Comparison of ENCODE assay signal across 8 cellular contexts in the genomic region with DNA sequence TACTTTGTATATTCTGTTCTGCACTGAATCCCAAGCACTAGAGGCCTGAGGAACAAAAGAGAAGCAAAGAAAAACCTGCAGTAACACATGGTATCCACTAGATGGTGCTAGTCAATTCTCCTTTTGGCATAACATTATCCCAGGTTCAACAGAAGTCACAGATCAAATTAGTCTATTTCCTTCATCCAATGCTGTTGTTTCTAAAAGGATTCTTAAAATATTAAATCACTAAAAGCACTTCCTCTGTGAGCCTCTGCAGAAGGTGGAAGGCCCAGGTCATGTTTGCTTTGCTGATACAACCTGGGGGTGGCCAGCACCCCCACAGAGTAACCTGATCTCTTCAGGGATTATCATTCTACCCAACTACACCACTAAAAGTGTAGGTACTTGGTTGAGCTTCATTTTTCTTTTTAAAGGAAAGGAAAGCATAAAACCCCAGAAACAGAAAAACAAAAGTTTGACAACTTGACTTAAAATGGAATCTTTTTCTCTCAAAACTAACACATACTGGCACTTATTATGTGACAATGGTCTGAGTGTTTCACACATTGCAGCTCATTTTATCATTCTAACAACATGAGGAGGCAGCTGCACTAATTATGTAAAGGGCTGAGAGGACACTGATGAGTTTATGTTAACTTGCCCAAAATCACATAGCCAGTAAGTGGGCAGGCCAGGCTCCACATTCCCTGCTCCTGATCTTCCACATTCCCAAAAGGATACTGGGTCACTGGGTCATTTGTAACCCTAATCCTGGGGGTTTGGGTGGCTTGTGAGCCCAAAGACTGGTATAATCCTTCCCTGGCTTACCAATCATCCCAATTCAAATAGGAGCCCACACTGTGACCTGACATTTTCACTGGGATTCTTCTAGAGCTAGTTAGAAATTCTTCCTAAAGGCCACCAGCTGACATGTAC.
A peak's percentile ranks its signal among the peaks of the same experiment; 100 is the strongest.
DNase-seq lines count a peak whose midpoint lies in the region; ATAC-seq and TF ChIP-seq lines count a peak whose summit lies in the region.

No MANE protein-coding gene starts in this region.

- ATAC-seq in HG03342 (IDR thresholded peaks at IDR 0.05; ENCODE audit: unreplicated experiment) (peak; percentile 54), GM18873 (IDR thresholded peaks at IDR 0.05; ENCODE audit: low FRiP score, unreplicated experiment) (no peak)

- no peak for TF ChIP-seq POLR2A in suprapubic skin (IDR thresholded peaks at IDR 0.05)

- H3K4me1 ChIP-seq in suprapubic skin = peaks cover 6% of the 10 kb centered on the region

- no peak overlapping the region for H3K4me3 ChIP-seq in suprapubic skin

- no peak for DNase-seq in activated T-cell treated with anti-CD3 and anti-CD28 coated beads, Interleukin-2, amount 50 U/mL, for 24 hours
- DNase-seq in activated T-cell treated with anti-CD3 and anti-CD28 coated beads, Interleukin-2, amount 50 U/mL, for 48 hours = no peak
- peak; percentile 46 for DNase-seq in NOMO-1 treated with DMSO at 0.1 percent for 48 hours (lab: John Stamatoyannopoulos, UW; ENCODE audit: unreplicated experiment)
- peak; percentile 65 for DNase-seq in cerebellar cortex (ENCODE audit: low spot score)
- peak; percentile 62 for DNase-seq in kidney tubule cell (ENCODE audit: low spot score)
- DNase-seq in suprapubic skin (ENCODE audit: low spot score in 2 of 2) = no peak

- H3K27ac ChIP-seq in suprapubic skin = no peak overlapping the region

- H3K9me3 ChIP-seq in suprapubic skin = no peaks in the 10 kb centered on the region

- no peaks in the 10 kb centered on the region for H3K27me3 ChIP-seq in suprapubic skin

- peaks cover 27% of the 10 kb centered on the region for H3K4me1 Mint-ChIP-seq in activated T-cell treated with anti-CD3 and anti-CD28 coated beads, Interleukin-2, amount 50 U/mL, for 24 hours (ENCODE audit: low read depth)

- TF ChIP-seq EP300 in suprapubic skin (IDR thresholded peaks at IDR 0.05) = no peak

- peak; percentile 50 to 82 for TF ChIP-seq CTCF in suprapubic skin (IDR thresholded peaks at IDR 0.05)

- peaks cover 92% of the 10 kb centered on the region for H3K36me3 Mint-ChIP-seq in activated T-cell treated with anti-CD3 and anti-CD28 coated beads, Interleukin-2, amount 50 U/mL, for 24 hours (ENCODE audit: low read depth)

- H3K36me3 ChIP-seq in suprapubic skin = peaks cover 86% of the 10 kb centered on the region

- peak overlapping the region; percentile 38 for H3K27ac Mint-ChIP-seq in activated T-cell treated with anti-CD3 and anti-CD28 coated beads, Interleukin-2, amount 50 U/mL, for 24 hours

- H3K9me3 Mint-ChIP-seq in activated T-cell treated with anti-CD3 and anti-CD28 coated beads, Interleukin-2, amount 50 U/mL, for 24 hours = no peaks in the 10 kb centered on the region

- H3K27me3 Mint-ChIP-seq in activated T-cell treated with anti-CD3 and anti-CD28 coated beads, Interleukin-2, amount 50 U/mL, for 24 hours = no peaks in the 10 kb centered on the region

- H3K4me3 Mint-ChIP-seq in activated T-cell treated with anti-CD3 and anti-CD28 coated beads, Interleukin-2, amount 50 U/mL, for 24 hours = no peak overlapping the region

Comparison
In these comparisons a context has a peak if more than half of its experiments do, and no peak if none do; other contexts are left out.
1. DNase-seq: peak in NOMO-1 treated with DMSO at 0.1 percent for 48 hours (single experiment), cerebellar cortex (single experiment) and kidney tubule cell (single experiment); none in activated T-cell treated with anti-CD3 and anti-CD28 coated beads, Interleukin-2, amount 50 U/mL, for 24 hours (single experiment), activated T-cell treated with anti-CD3 and anti-CD28 coated beads, Interleukin-2, amount 50 U/mL, for 48 hours (0 of 2) and suprapubic skin (0 of 2).